In the genomic region with DNA sequence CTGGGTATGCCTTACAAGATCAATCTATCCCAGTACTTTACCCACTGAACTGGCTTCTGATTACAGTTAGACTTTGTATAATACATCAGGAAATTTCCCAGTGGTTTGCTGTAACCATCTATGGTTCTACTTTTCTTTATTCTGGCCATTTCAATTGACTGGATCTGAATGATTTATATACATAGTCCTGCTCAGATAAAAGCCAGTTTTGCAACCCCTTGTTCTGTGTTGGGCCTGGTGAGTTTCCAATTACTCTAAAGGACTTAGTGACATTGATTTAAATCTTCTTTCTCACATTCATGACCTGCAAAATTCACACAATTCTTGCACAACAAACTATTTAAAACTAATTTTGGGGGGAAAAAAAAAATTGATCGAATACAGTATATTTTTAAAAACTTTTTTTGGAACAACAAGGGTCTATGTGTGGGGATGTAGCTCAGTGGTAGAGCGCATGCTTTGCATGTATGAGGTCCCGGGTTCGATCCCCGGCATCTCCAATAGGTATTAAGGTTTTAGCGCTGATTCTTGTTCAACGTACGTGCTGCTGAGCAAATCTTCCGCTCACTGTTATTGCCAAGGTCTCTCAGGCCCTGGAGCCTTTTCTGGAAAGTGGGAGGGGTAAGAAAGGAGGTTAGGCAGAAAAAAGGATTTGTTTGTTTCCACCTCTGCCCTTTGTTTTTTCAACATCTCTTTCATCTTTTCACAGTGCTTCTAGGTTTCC, we compare ENCODE assay signal across 8 cellular contexts.
DNase-seq lines count a peak whose midpoint lies in the region; ATAC-seq and TF ChIP-seq lines count a peak whose summit lies in the region.

No MANE protein-coding gene starts in this region.

- no peak; a peak in 1 of 4 replicates for TF ChIP-seq EP300 in SK-N-SH (IDR thresholded peaks at IDR 0.05; ENCODE audit: borderline replicate concordance in 1 of 2, low read depth in 1 of 2, low read length in 1 of 2)

- H4K20me1 ChIP-seq in SK-N-SH (ENCODE audit: insufficient read depth): no peaks in the 10 kb centered on the region

- no peaks in the 10 kb centered on the region for H3K27me3 ChIP-seq in SK-N-SH (ENCODE audit: insufficient read depth)

- H3K4me1 ChIP-seq in SK-N-SH (ENCODE audit: control insufficient read depth in 1 of 2, insufficient read depth in 2 of 2, low read depth in 1 of 2, low read length in 1 of 2): no peaks in the 10 kb centered on the region

- 7% methylated on average over 9 of the region's 9 CpGs for WGBS in SK-N-SH (ENCODE audit: low lambda C conversion rate)

- no peaks in the 10 kb centered on the region for H3F3A ChIP-seq in SK-N-SH (replicated peaks; ENCODE audit: insufficient read depth)

- H2AFZ ChIP-seq in SK-N-SH (ENCODE audit: low read depth): no peak overlapping the region

- no peaks in the 10 kb centered on the region; the same call in 1 of the 2 replicates for H3K36me3 Mint-ChIP-seq in HFFc6 (ENCODE audit: low read depth)

- H3K4me3 Mint-ChIP-seq in HFFc6: peak overlapping the region; percentile 69

- 0 out of 2 replicates have a peak, but pooled peaks cover 13% of the 10 kb centered on the region for H3K4me1 Mint-ChIP-seq in HFFc6 (ENCODE audit: low read depth)

- POLR2A ChIA-PET in SK-N-SH (lab: Yijun Ruan, JAX): no interaction called here

- H3K36me3 ChIP-seq in SK-N-SH (replicated peaks in 1 of 2; ENCODE audit: control insufficient read depth in 1 of 2, insufficient read depth in 2 of 2, low read length in 1 of 2): no peaks in the 10 kb centered on the region

- H3K4me2 ChIP-seq in SK-N-SH: no peak overlapping the region

- TF ChIP-seq CTCF in AG10803 (conservative IDR thresholded peaks at IDR 0.05; ENCODE audit: low read length) (no peak), HFFc6 (IDR thresholded peaks at IDR 0.05) (no peak), SK-N-SH (IDR thresholded peaks at IDR 0.05) (no peak)

- H3K27ac Mint-ChIP-seq in HFFc6: peak overlapping the region; percentile 69

- no peak overlapping the region for H3K27ac ChIP-seq in SK-N-SH (ENCODE audit: low read depth in 2 of 2, low read length in 1 of 2)

- H3K9ac ChIP-seq in SK-N-SH: no peak overlapping the region

- DNase-seq in AG10803 (ENCODE audit: low read depth): peak; percentile 67
- peak; percentile 89 for DNase-seq in HFFc6
- peak; percentile 38 for DNase-seq in SK-N-SH
- DNase-seq in foreskin melanocyte: peak; percentile 61
- no peak for DNase-seq in cardiac septum (ENCODE audit: low spot score)

- no peaks in the 10 kb centered on the region; the same call in 1 of the 2 replicates for H3K27me3 Mint-ChIP-seq in HFFc6 (ENCODE audit: insufficient read depth)

- H3K4me3 ChIP-seq in AG10803 (ENCODE audit: low read length): no peak overlapping the region
- no peak overlapping the region for H3K4me3 ChIP-seq in SK-N-SH (ENCODE audit: low read depth in 2 of 2, low read length in 1 of 2)

- TF ChIP-seq RAD21 in SK-N-SH (IDR thresholded peaks at IDR 0.05; ENCODE audit: low read length): no peak

- intact Hi-C loops in cardiac septum (cut with DNase I): no loop called here

- CTCF ChIA-PET in SK-N-SH (lab: Yijun Ruan, JAX): no interaction called here

- ATAC-seq in HG02981 (IDR thresholded peaks at IDR 0.05; ENCODE audit: unreplicated experiment) (no peak), HG03378 (IDR thresholded peaks at IDR 0.05; ENCODE audit: unreplicated experiment) (no peak), GM19455 (IDR thresholded peaks at IDR 0.05; ENCODE audit: unreplicated experiment) (no peak)

- H3K9me3 ChIP-seq in SK-N-SH: no peaks in the 10 kb centered on the region

- no peaks in the 10 kb centered on the region for H3K79me2 ChIP-seq in SK-N-SH (ENCODE audit: insufficient read depth)

- H3K9me2 ChIP-seq in SK-N-SH: no peaks in the 10 kb centered on the region

- no peaks in the 10 kb centered on the region for H3K9me3 Mint-ChIP-seq in HFFc6

TF ChIP-seq in SK-N-SH, 30 proteins besides CTCF, POLR2A, EP300 and RAD21:
- TF ChIP-seq TEAD4 (IDR thresholded peaks at IDR 0.05; ENCODE audit: borderline replicate concordance, insufficient read depth) (peak; percentile 60; the same call in 1 of the 2 replicates), TCF12 (IDR thresholded peaks at IDR 0.05) (no peak), RCOR1 (IDR thresholded peaks at IDR 0.05; ENCODE audit: low read length) (peak; percentile 20; the same call in 1 of the 2 replicates)
